In the genomic region with DNA sequence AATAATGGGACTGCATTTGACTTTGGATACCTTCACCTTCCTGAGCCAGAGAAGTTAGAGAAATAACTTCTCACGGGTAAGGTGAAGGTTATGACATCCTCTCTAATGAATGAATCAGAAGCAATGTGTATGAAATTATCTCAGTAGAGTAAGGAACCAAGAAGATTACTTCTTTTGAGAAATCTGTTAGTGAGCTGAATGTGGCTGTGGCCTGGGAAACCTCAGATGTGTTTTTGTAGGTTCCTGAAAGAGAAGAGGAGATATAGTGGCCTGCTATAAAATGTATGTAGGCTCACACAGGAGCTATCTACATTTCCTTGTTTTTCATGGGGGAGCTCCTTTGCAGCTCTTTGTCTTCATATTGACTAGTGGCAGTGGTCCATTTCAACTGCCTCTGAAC, we compare ENCODE assay signal across 8 cellular contexts.
"Had no signal": no experiment of that assay in that cellular context is flagged by ENCODE, and none has a peak within 500 bp of the region (broad histone marks: within the 10 kb centered on the region; RNA-seq: fewer than 3 reads in every experiment).

No MANE protein-coding gene starts in this region.

- H3K4me2 ChIP-seq: GM23338 had no signal

- H3K36me3 ChIP-seq: HAP-1 had no signal

- H3K27ac ChIP-seq: GM23248 had no signal

- H3K4me3 ChIP-seq: GM23248, GM23338, HAP-1 had no signal

- H3K9me3 ChIP-seq: HAP-1 had no signal

- DNase-seq: GM23248, GOT3, H7, H9, HCEC 1CT, HFFc6 had no signal

- H2AFZ ChIP-seq: GM23248, GM23338 had no signal

- H3K4me1 ChIP-seq: HAP-1 had no signal
